ENCODE assay signal across 17 cellular contexts in the genomic region with DNA sequence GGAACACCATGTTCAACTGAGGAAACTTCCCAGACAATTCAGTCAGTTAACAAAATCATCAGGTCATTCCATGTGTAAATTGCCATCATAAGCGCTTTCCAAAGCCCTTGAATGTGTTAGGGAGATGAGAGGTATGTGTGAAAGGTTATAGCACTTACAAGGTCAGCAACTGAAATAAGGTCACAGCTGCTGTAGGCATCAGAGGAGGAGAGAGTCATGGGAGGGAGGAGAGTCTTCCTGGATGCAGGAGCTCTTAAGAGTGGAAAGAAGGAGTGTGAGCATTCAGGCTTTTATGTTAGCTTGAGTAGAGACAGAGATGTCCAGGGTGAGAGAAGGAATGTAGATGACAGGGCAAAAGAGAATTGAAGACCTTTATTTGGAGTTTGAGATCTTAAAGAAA.
A peak's percentile ranks its signal among the peaks of the same experiment; 100 is the strongest.
DNase-seq lines count a peak whose midpoint lies in the region; ATAC-seq and TF ChIP-seq lines count a peak whose summit lies in the region.
"Had no signal": no experiment of that assay in that cellular context is flagged by ENCODE, and none has a peak within 500 bp of the region (broad histone marks: within the 10 kb centered on the region; RNA-seq: fewer than 3 reads in every experiment).

No MANE protein-coding gene starts in this region.

- H4K12ac ChIP-seq in trophoblast cell (ENCODE audit: low read depth, low read length), result no peak overlapping the region

- POLR2A ChIA-PET in activated CD8-positive, alpha-beta T cell treated with anti-CD3 and anti-CD28 coated beads for 36 hours (lab: Charles Lee), result interaction anchor here (0.6 to 1.7 kb wide), 4 partner anchors 13 to 88 kb away, joined by 3 to 5 read pairs (median 3); no protein-coding TSS in a partner anchor

- no peak for DNase-seq in heart right ventricle
- no peak for DNase-seq in left cardiac atrium
- DNase-seq in activated CD8-positive, alpha-beta T cell treated with anti-CD3 and anti-CD28 coated beads for 36 hours, result no peak
- no peak for DNase-seq in right cardiac atrium
- no peak for DNase-seq in stimulated activated effector memory CD8-positive, alpha-beta T cell treated with anti-CD3 and anti-CD28 coated beads, Interleukin-12 subunit alpha, Interleukin-12 subunit beta, amount 100 ng/mL, for 72 hours (ENCODE audit: low spot score in 2 of 2)
- DNase-seq in NCI-H2029 (lab: John Stamatoyannopoulos, UW), result no peak
- DNase-seq in trophoblast cell, result no peak
- no peak for DNase-seq in iPS-NIHi7 (ENCODE audit: extremely low spot score)
- DNase-seq: activated T-cell treated with anti-CD3 and anti-CD28 coated beads, Interleukin-2, amount 50 U/mL, for 1 hour; DMS53; foreskin melanocyte; KG1; NCI-H1105 treated with DMSO at 0.1 percent for 48 hours; NCI-H345; SK-N-SH; tibial artery had no signal

- H3K27me3 Mint-ChIP-seq in activated CD8-positive, alpha-beta T cell treated with anti-CD3 and anti-CD28 coated beads for 36 hours, result no peaks in the 10 kb centered on the region
- H3K27me3 Mint-ChIP-seq: progenitor cell of endocrine pancreas had no signal

- H2AK5ac ChIP-seq in trophoblast cell (ENCODE audit: low read length), result no peak overlapping the region

- no peak overlapping the region for H2AFZ ChIP-seq in trophoblast cell (ENCODE audit: insufficient read depth, low read length, poor library complexity)

- peaks cover 86% of the 10 kb centered on the region for H3K36me3 Mint-ChIP-seq in activated CD8-positive, alpha-beta T cell treated with anti-CD3 and anti-CD28 coated beads for 36 hours (ENCODE audit: low read depth)
- peaks cover 84% of the 10 kb centered on the region for H3K36me3 Mint-ChIP-seq in stimulated activated effector memory CD8-positive, alpha-beta T cell treated with anti-CD3 and anti-CD28 coated beads, Interleukin-12 subunit alpha, Interleukin-12 subunit beta, amount 100 ng/mL, for 72 hours

- peaks cover 0 to 7% (median 0%) of the 10 kb centered on the region in 11 donors for H3K9me3 ChIP-seq in heart right ventricle
- H3K9me3 ChIP-seq in right cardiac atrium (ENCODE audit: control insufficient read depth, low read length), result no peaks in the 10 kb centered on the region
- H3K9me3 ChIP-seq in trophoblast cell (ENCODE audit: insufficient read depth, low read depth, low read length), result no peaks in the 10 kb centered on the region
- H3K9me3 ChIP-seq: SK-N-SH, tibial artery had no signal

- CTCF ChIA-PET in activated CD8-positive, alpha-beta T cell treated with anti-CD3 and anti-CD28 coated beads for 36 hours (lab: Charles Lee), result interaction anchor here (1.2 to 1.7 kb wide), 3 partner anchors 12 to 65 kb away, joined by 3 to 7 read pairs (median 4); no protein-coding TSS in a partner anchor

- H3K27me3 ChIP-seq in heart right ventricle (no peaks in the 10 kb centered on the region), right cardiac atrium (ENCODE audit: control insufficient read depth, insufficient read depth) (no peaks in the 10 kb centered on the region), trophoblast cell (ENCODE audit: insufficient read depth, low read length) (no peaks in the 10 kb centered on the region)
- H3K27me3 ChIP-seq: tibial artery had no signal

- peaks cover 0 to 19% (median 0%) of the 10 kb centered on the region in 9 donors for H3K36me3 ChIP-seq in heart right ventricle
- peaks cover 4 to 7% of the 10 kb centered on the region in 2 experiments for H3K36me3 ChIP-seq in trophoblast cell (ENCODE audit: control insufficient read depth in 1 of 2, insufficient read depth in 2 of 2, low read length in 2 of 2)

- peak overlapping the region in 6 of 10 donors; percentile 4 to 22 (median 8) for H3K27ac ChIP-seq in heart right ventricle
- H3K27ac ChIP-seq in right cardiac atrium (ENCODE audit: low read length), result peak overlapping the region; percentile 36
- no peak overlapping the region for H3K27ac ChIP-seq in trophoblast cell (ENCODE audit: low read depth, low read length)
- H3K27ac ChIP-seq: tibial artery had no signal

- WGBS in heart right ventricle, 2 donors, result 69 to 83% methylated on average over 1 of the region's 1 CpG
- WGBS in right cardiac atrium, result 70% methylated on average over 1 of the region's 1 CpG
- no CpG with 5 or more reads among the region's 1 CpG for WGBS in trophoblast cell (ENCODE audit: extremely low coverage, insufficient coverage, insufficient read length)

- no peaks in the 10 kb centered on the region for H3K9me3 Mint-ChIP-seq in activated CD8-positive, alpha-beta T cell treated with anti-CD3 and anti-CD28 coated beads for 36 hours
- no peaks in the 10 kb centered on the region for H3K9me3 Mint-ChIP-seq in stimulated activated effector memory CD8-positive, alpha-beta T cell treated with anti-CD3 and anti-CD28 coated beads, Interleukin-12 subunit alpha, Interleukin-12 subunit beta, amount 100 ng/mL, for 72 hours

- no peak overlapping the region for H2BK12ac ChIP-seq in trophoblast cell (ENCODE audit: low read length)

- no peak overlapping the region for H2BK5ac ChIP-seq in trophoblast cell (ENCODE audit: low read depth, low read length, poor library complexity)

- H3K9ac ChIP-seq in trophoblast cell (ENCODE audit: low read length), result no peak overlapping the region
- H3K9ac ChIP-seq: SK-N-SH had no signal

- peaks cover 5% of the 10 kb centered on the region for H3K79me1 ChIP-seq in trophoblast cell (ENCODE audit: low read length)

- no peak overlapping the region for H3K23ac ChIP-seq in trophoblast cell (ENCODE audit: low read length)

- no peak overlapping the region for H4K91ac ChIP-seq in trophoblast cell (ENCODE audit: low read depth, low read length)

- H3K18ac ChIP-seq in trophoblast cell (ENCODE audit: low read length), result no peak overlapping the region

- peaks cover 2% of the 10 kb centered on the region for H3K79me2 ChIP-seq in trophoblast cell (ENCODE audit: control insufficient read depth, insufficient read depth, low read length, poor library complexity)

- TF ChIP-seq CTCF in heart right ventricle (IDR thresholded peaks at IDR 0.05), result no peak
- no peak for TF ChIP-seq CTCF in activated CD8-positive, alpha-beta T cell treated with anti-CD3 and anti-CD28 coated beads for 36 hours (IDR thresholded peaks at IDR 0.05)

- no peak overlapping the region for H3K14ac ChIP-seq in trophoblast cell (ENCODE audit: low read length)

- H3K4me3 ChIP-seq in heart right ventricle, result no peak overlapping the region
- H3K4me3 ChIP-seq in right cardiac atrium (ENCODE audit: low read length), result no peak overlapping the region
- no peak overlapping the region for H3K4me3 ChIP-seq in trophoblast cell (ENCODE audit: low read depth, low read length)
- H3K4me3 ChIP-seq: tibial artery had no signal

- no peak overlapping the region for H2BK120ac ChIP-seq in trophoblast cell (ENCODE audit: insufficient read depth, low read length, poor library complexity)

- H3K27ac Mint-ChIP-seq in activated CD8-positive, alpha-beta T cell treated with anti-CD3 and anti-CD28 coated beads for 36 hours, result peak overlapping the region; percentile 65
- peak overlapping the region; percentile 74 for H3K27ac Mint-ChIP-seq in stimulated activated effector memory CD8-positive, alpha-beta T cell treated with anti-CD3 and anti-CD28 coated beads, Interleukin-12 subunit alpha, Interleukin-12 subunit beta, amount 100 ng/mL, for 72 hours
- H3K27ac Mint-ChIP-seq: progenitor cell of endocrine pancreas had no signal

- H4K8ac ChIP-seq in trophoblast cell (ENCODE audit: low read depth, low read length), result no peak overlapping the region

- ATAC-seq in heart right ventricle (peak in 2 of 8 donors; percentile 34 to 42), left cardiac atrium (no peak), right cardiac atrium (peak in 1 of 2 donors; percentile 34)
- ATAC-seq in activated CD8-positive, alpha-beta T cell treated with anti-CD3 and anti-CD28 coated beads for 36 hours, result no peak
- ATAC-seq in stimulated activated effector memory CD8-positive, alpha-beta T cell treated with anti-CD3 and anti-CD28 coated beads, Interleukin-12 subunit alpha, Interleukin-12 subunit beta, amount 100 ng/mL, for 72 hours, result no peak

- H3K4me1 ChIP-seq in heart right ventricle (peaks cover 0 to 74% (median 40%) of the 10 kb centered on the region in 9 donors), right cardiac atrium (ENCODE audit: control insufficient read depth, insufficient read depth, low read length) (peaks cover 5% of the 10 kb centered on the region), trophoblast cell (ENCODE audit: control insufficient read depth in 1 of 2, insufficient read depth in 2 of 2, low read length in 2 of 2) (peaks cover 5 to 6% of the 10 kb centered on the region in 2 experiments)

- no peak overlapping the region for H3K4ac ChIP-seq in trophoblast cell (ENCODE audit: low read depth, low read length)

- H3K4me3 Mint-ChIP-seq in activated CD8-positive, alpha-beta T cell treated with anti-CD3 and anti-CD28 coated beads for 36 hours, result no peak overlapping the region
- H3K4me3 Mint-ChIP-seq in stimulated activated effector memory CD8-positive, alpha-beta T cell treated with anti-CD3 and anti-CD28 coated beads, Interleukin-12 subunit alpha, Interleukin-12 subunit beta, amount 100 ng/mL, for 72 hours, result peak overlapping the region; percentile 42

- peaks cover 80% of the 10 kb centered on the region for H3K4me1 Mint-ChIP-seq in activated CD8-positive, alpha-beta T cell treated with anti-CD3 and anti-CD28 coated beads for 36 hours (ENCODE audit: low read depth)
- H3K4me1 Mint-ChIP-seq in stimulated activated effector memory CD8-positive, alpha-beta T cell treated with anti-CD3 and anti-CD28 coated beads, Interleukin-12 subunit alpha, Interleukin-12 subunit beta, amount 100 ng/mL, for 72 hours, result peaks cover 58% of the 10 kb centered on the region

- no peak overlapping the region for H3K4me2 ChIP-seq in trophoblast cell (ENCODE audit: low read length)
- H3K4me2 ChIP-seq: SK-N-SH had no signal

- intact Hi-C loops in heart right ventricle (cut with DNase I) (no loop called here), left cardiac atrium (cut with DNase I) (no loop called here), right cardiac atrium (cut with DNase I) (no loop called here)
- intact Hi-C loops in activated CD8-positive, alpha-beta T cell treated with anti-CD3 and anti-CD28 coated beads for 36 hours (cut with micrococcal nuclease), result no loop called here
